ENCODE assay signal across 10 cellular contexts in genomic region chr3:48595526-48596121, GRCh38. TPM values are rescaled to one million over a fixed set of nuclear protein-coding genes. Genes with fewer than 3 reads are reported as not detected.
DNase-seq lines count a peak whose midpoint lies in the region; ATAC-seq, FAIRE-seq and TF ChIP-seq lines count a peak whose summit lies in the region.
"Had no signal": no experiment of that assay in that cellular context is flagged by ENCODE, and none has a peak within 500 bp of the region (broad histone marks: within the 10 kb centered on the region; RNA-seq: fewer than 3 reads in every experiment).

No MANE protein-coding gene starts in this region.

- peak overlapping the region; percentile 27 for H3K27ac ChIP-seq in brain microvascular endothelial cell
- peak overlapping the region; percentile 98 for H3K27ac ChIP-seq in keratinocyte (ENCODE audit: control insufficient read depth, insufficient read depth, low read length)
- H3K27ac ChIP-seq: lower lobe of right lung had no signal

- H4K20me1 ChIP-seq in keratinocyte (ENCODE audit: control insufficient read depth, extremely low read depth, insufficient read depth, low read length): peaks cover 12% of the 10 kb centered on the region

- no peak overlapping the region for H3K4me3 Mint-ChIP-seq in activated CD4-positive, alpha-beta T cell treated with anti-CD3 and anti-CD28 coated beads for 36 hours
- peak overlapping the region; percentile 41 for H3K4me3 Mint-ChIP-seq in type B pancreatic cell
- H3K4me3 Mint-ChIP-seq in activated CD4-positive, alpha-beta T cell treated with anti-CD3 and anti-CD28 coated beads, Interleukin-2, amount 10 ng/mL, durations not matched to agents 24 days and 14 days: no peak overlapping the region
- H3K4me3 Mint-ChIP-seq: CD4-positive, CD25-positive, alpha-beta regulatory T cell had no signal

- no peak for DNase-seq in activated CD4-positive, alpha-beta T cell treated with anti-CD3 and anti-CD28 coated beads for 36 hours
- no peak for DNase-seq in activated CD4-positive, alpha-beta T cell treated with anti-CD3 and anti-CD28 coated beads for 48 hours
- DNase-seq in brain microvascular endothelial cell: peak; percentile 68
- DNase-seq in keratinocyte (ENCODE audit: low read depth, low spot score): peak; percentile 100
- DNase-seq in type B pancreatic cell (ENCODE audit: extremely low spot score, unreplicated experiment): no peak
- no peak for DNase-seq in activated CD4-positive, alpha-beta T cell treated with anti-CD3 and anti-CD28 coated beads, Interleukin-2, amount 10 ng/mL, durations not matched to agents 24 days and 14 days
- no peak for DNase-seq in COR-L47 (lab: John Stamatoyannopoulos, UW)
- no peak for DNase-seq in left lobe of liver (ENCODE audit: low spot score)
- DNase-seq: CD4-positive, CD25-positive, alpha-beta regulatory T cell; lower lobe of right lung had no signal

- H3K4me1 Mint-ChIP-seq in activated CD4-positive, alpha-beta T cell treated with anti-CD3 and anti-CD28 coated beads for 36 hours: no peaks in the 10 kb centered on the region
- H3K4me1 Mint-ChIP-seq in type B pancreatic cell (ENCODE audit: unreplicated experiment): peaks cover 32% of the 10 kb centered on the region
- peaks cover 2% of the 10 kb centered on the region for H3K4me1 Mint-ChIP-seq in activated CD4-positive, alpha-beta T cell treated with anti-CD3 and anti-CD28 coated beads, Interleukin-2, amount 10 ng/mL, durations not matched to agents 24 days and 14 days

- H3K27me3 ChIP-seq in brain microvascular endothelial cell (replicated peaks) (no peaks in the 10 kb centered on the region), keratinocyte (ENCODE audit: control insufficient read depth, extremely low read depth, insufficient read depth, low read length) (no peaks in the 10 kb centered on the region)

- dilution Hi-C loops in keratinocyte (cut with MboI; ENCODE audit: extremely low pct_ligation_motif_present, low sequenced_read_pairs): no loop called here

- H3K9ac ChIP-seq in keratinocyte (ENCODE audit: control insufficient read depth, extremely low read depth, insufficient read depth, low read length): peak overlapping the region; percentile 93

- POLR2A ChIA-PET in activated CD4-positive, alpha-beta T cell treated with anti-CD3 and anti-CD28 coated beads for 36 hours (lab: Charles Lee): no interaction called here

- H3K36me3 ChIP-seq in brain microvascular endothelial cell (replicated peaks): peaks cover 24% of the 10 kb centered on the region
- H3K36me3 ChIP-seq in keratinocyte (ENCODE audit: control insufficient read depth in 2 of 2, extremely low read depth in 1 of 2, insufficient read depth in 2 of 2, low read length in 2 of 2): peaks cover 25 to 45% of the 10 kb centered on the region in 2 experiments

- H2AFZ ChIP-seq in keratinocyte (ENCODE audit: control insufficient read depth, low read length): no peak overlapping the region

- peak; percentile 96 for FAIRE-seq in keratinocyte (lab: Jason Lieb, UNC)

- H3K9me3 Mint-ChIP-seq in activated CD4-positive, alpha-beta T cell treated with anti-CD3 and anti-CD28 coated beads for 36 hours (ENCODE audit: low read depth): no peaks in the 10 kb centered on the region
- H3K9me3 Mint-ChIP-seq in type B pancreatic cell: no peaks in the 10 kb centered on the region
- no peaks in the 10 kb centered on the region for H3K9me3 Mint-ChIP-seq in activated CD4-positive, alpha-beta T cell treated with anti-CD3 and anti-CD28 coated beads, Interleukin-2, amount 10 ng/mL, durations not matched to agents 24 days and 14 days

- no peaks in the 10 kb centered on the region for H3K9me3 ChIP-seq in keratinocyte (ENCODE audit: control insufficient read depth, low read depth, low read length)
- H3K9me3 ChIP-seq: lower lobe of right lung had no signal

- peak; percentile 6 for ATAC-seq in activated CD4-positive, alpha-beta T cell treated with anti-CD3 and anti-CD28 coated beads for 36 hours
- no peak for ATAC-seq in left lobe of liver

- no peak for TF ChIP-seq CTCF in brain microvascular endothelial cell (IDR thresholded peaks at IDR 0.05; ENCODE audit: low read depth, low read length, missing control alignments)
- no peak for TF ChIP-seq CTCF in keratinocyte (optimal IDR thresholded peaks at IDR 0.05 in 1 of 3, IDR thresholded peaks at IDR 0.05 in 1 of 3, conservative IDR thresholded peaks at IDR 0.05 in 1 of 3; ENCODE audit: extremely low read depth in 1 of 3, insufficient read depth in 2 of 3, low read length in 3 of 3)
- no peak for TF ChIP-seq CTCF in type B pancreatic cell (conservative IDR thresholded peaks at IDR 0.05)

- intact Hi-C loops in activated CD4-positive, alpha-beta T cell treated with anti-CD3 and anti-CD28 coated beads for 36 hours (cut with DNase I, micrococcal nuclease): no loop called here
- intact Hi-C loops in activated CD4-positive, alpha-beta T cell treated with anti-CD3 and anti-CD28 coated beads, Interleukin-2, amount 10 ng/mL, durations not matched to agents 24 days and 14 days (cut with micrococcal nuclease): no loop called here

- H3K27me3 Mint-ChIP-seq in activated CD4-positive, alpha-beta T cell treated with anti-CD3 and anti-CD28 coated beads for 36 hours: peaks cover 18% of the 10 kb centered on the region
- H3K27me3 Mint-ChIP-seq in type B pancreatic cell: peaks cover 3% of the 10 kb centered on the region
- peaks cover 18% of the 10 kb centered on the region for H3K27me3 Mint-ChIP-seq in activated CD4-positive, alpha-beta T cell treated with anti-CD3 and anti-CD28 coated beads, Interleukin-2, amount 10 ng/mL, durations not matched to agents 24 days and 14 days

- in situ Hi-C loops in brain microvascular endothelial cell (cut with HindIII; ENCODE audit: low pct_ligation_motif_present, low sequenced_read_pairs): no loop called here

- H3K79me2 ChIP-seq in keratinocyte (ENCODE audit: control insufficient read depth, insufficient read depth, low read length): peaks cover 45% of the 10 kb centered on the region

- peaks cover 2% of the 10 kb centered on the region for H3K9me1 ChIP-seq in keratinocyte (ENCODE audit: control insufficient read depth, extremely low read depth, insufficient read depth, low read length)

- peaks cover 15% of the 10 kb centered on the region for H3K36me3 Mint-ChIP-seq in activated CD4-positive, alpha-beta T cell treated with anti-CD3 and anti-CD28 coated beads for 36 hours (ENCODE audit: low read depth)
- peaks cover 13% of the 10 kb centered on the region for H3K36me3 Mint-ChIP-seq in type B pancreatic cell
- peaks cover 15% of the 10 kb centered on the region for H3K36me3 Mint-ChIP-seq in activated CD4-positive, alpha-beta T cell treated with anti-CD3 and anti-CD28 coated beads, Interleukin-2, amount 10 ng/mL, durations not matched to agents 24 days and 14 days (ENCODE audit: low read depth)

- peak overlapping the region; percentile 65 for H3K4me3 ChIP-seq in brain microvascular endothelial cell (ENCODE audit: low read depth, low read length)
- peak overlapping the region; percentile 60 to 95 (median 91) for H3K4me3 ChIP-seq in keratinocyte (ENCODE audit: control insufficient read depth in 2 of 3, extremely low read depth in 1 of 3, insufficient read depth in 2 of 3, low read depth in 1 of 3, low read length in 3 of 3)

- H3K4me1 ChIP-seq in keratinocyte (ENCODE audit: control insufficient read depth, extremely low read depth, insufficient read depth, low read length): peaks cover 81% of the 10 kb centered on the region
- H3K4me1 ChIP-seq: lower lobe of right lung had no signal

- peak overlapping the region; percentile 98 for H3K4me2 ChIP-seq in keratinocyte (ENCODE audit: control insufficient read depth, extremely low read depth, insufficient read depth, low read depth, low read length)

- no peak overlapping the region for H3K27ac Mint-ChIP-seq in activated CD4-positive, alpha-beta T cell treated with anti-CD3 and anti-CD28 coated beads for 36 hours
- peak overlapping the region; percentile 75 for H3K27ac Mint-ChIP-seq in type B pancreatic cell
- no peak overlapping the region for H3K27ac Mint-ChIP-seq in activated CD4-positive, alpha-beta T cell treated with anti-CD3 and anti-CD28 coated beads, Interleukin-2, amount 10 ng/mL, durations not matched to agents 24 days and 14 days
- H3K27ac Mint-ChIP-seq: CD4-positive, CD25-positive, alpha-beta regulatory T cell had no signal

- CTCF ChIA-PET in activated CD4-positive, alpha-beta T cell treated with anti-CD3 and anti-CD28 coated beads for 36 hours (lab: Charles Lee): no interaction called here

RNA-seq across cellular contexts. Expression of gene COL7A1, which starts 0.5 kb away (rescaled TPM):
- total RNA-seq in activated CD4-positive, alpha-beta T cell treated with anti-CD3 and anti-CD28 coated beads for 36 hours: under 1 TPM; 0.65 to 0.85 TPM
- polyA plus RNA-seq in keratinocyte: 59.4 to 91.3 TPM (median 74.4 TPM) in 3 replicates
- 8.7 TPM for polyA plus RNA-seq in keratinocyte (2011; ENCODE audit: low read depth)
- 8.5 and 16.8 TPM in 2 replicates for polyA plus RNA-seq in keratinocyte (2011; cell fraction: cytosol; rRNA removed)
- 396 and 457 TPM in 2 replicates for polyA plus RNA-seq in keratinocyte (2011; cell fraction: nucleus; rRNA removed)
- polyA plus RNA-seq in keratinocyte (2012; ENCODE audit: low replicate concordance): 46.3 and 192 TPM in 2 replicates
- polyA minus RNA-seq in keratinocyte: 78.9 to 245 TPM (median 83.6 TPM) in 3 replicates
- 21.9 TPM for polyA minus RNA-seq in keratinocyte (2011; cell fraction: cytosol; rRNA and poly(A)+ RNA removed)
- polyA minus RNA-seq in keratinocyte (2011; cell fraction: nucleus; rRNA and poly(A)+ RNA removed): 136 and 145 TPM in 2 replicates
- total RNA-seq in type B pancreatic cell (ENCODE audit: low replicate concordance): 17.6 and 32.3 TPM in 2 replicates
- total RNA-seq in activated CD4-positive, alpha-beta T cell treated with anti-CD3 and anti-CD28 coated beads, Interleukin-2, amount 10 ng/mL, durations not matched to agents 24 days and 14 days: 0.56 and 0.62 TPM in 2 replicates
- total RNA-seq in left lobe of liver: 2.5 TPM
- polyA plus RNA-seq: CD4-positive, CD25-positive, alpha-beta regulatory T cell had no signal

RNA-seq across cellular contexts. Expression of gene UQCRC1, which starts 13.8 kb away (rescaled TPM):
- total RNA-seq in activated CD4-positive, alpha-beta T cell treated with anti-CD3 and anti-CD28 coated beads for 36 hours: 100 to 1,000 TPM; 205 to 231 TPM
- 417 to 473 TPM (median 440 TPM) in 3 replicates for polyA plus RNA-seq in keratinocyte
- polyA plus RNA-seq in keratinocyte (2011; ENCODE audit: low read depth): 116 TPM
- polyA plus RNA-seq in keratinocyte (2011; cell fraction: cytosol; rRNA removed): 435 and 457 TPM in 2 replicates
- polyA plus RNA-seq in keratinocyte (2011; cell fraction: nucleus; rRNA removed): 347 and 457 TPM in 2 replicates
- polyA plus RNA-seq in keratinocyte (2012; ENCODE audit: low replicate concordance): 227 and 358 TPM in 2 replicates
- 852 to 1,082 TPM (median 1,028 TPM) in 3 replicates for polyA minus RNA-seq in keratinocyte
- polyA minus RNA-seq in keratinocyte (2011; cell fraction: cytosol; rRNA and poly(A)+ RNA removed): 505 TPM
- 208 and 270 TPM in 2 replicates for polyA minus RNA-seq in keratinocyte (2011; cell fraction: nucleus; rRNA and poly(A)+ RNA removed)
- 273 and 324 TPM in 2 replicates for total RNA-seq in type B pancreatic cell (ENCODE audit: low replicate concordance)
- total RNA-seq in activated CD4-positive, alpha-beta T cell treated with anti-CD3 and anti-CD28 coated beads, Interleukin-2, amount 10 ng/mL, durations not matched to agents 24 days and 14 days: 224 and 235 TPM in 2 replicates
- 232 TPM for total RNA-seq in left lobe of liver

RNA-seq across cellular contexts. Expression of gene TMEM89, which starts 25.9 kb away (rescaled TPM):
- total RNA-seq in activated CD4-positive, alpha-beta T cell treated with anti-CD3 and anti-CD28 coated beads for 36 hours: under 1 TPM in 1 of 2 experiments, not detected in 1; 0.30 TPM
- not detected in 3 replicates for polyA plus RNA-seq in keratinocyte
- not detected for polyA plus RNA-seq in keratinocyte (2011; ENCODE audit: low read depth)
- polyA plus RNA-seq in keratinocyte (2011; cell fraction: cytosol; rRNA removed): not detected in 2 replicates
- polyA plus RNA-seq in keratinocyte (2011; cell fraction: nucleus; rRNA removed): not detected in 2 replicates
- not detected in 2 replicates for polyA plus RNA-seq in keratinocyte (2012; ENCODE audit: low replicate concordance)
- not detected in 3 replicates for polyA minus RNA-seq in keratinocyte
- polyA minus RNA-seq in keratinocyte (2011; cell fraction: cytosol; rRNA and poly(A)+ RNA removed): not detected
- not detected in 2 replicates for polyA minus RNA-seq in keratinocyte (2011; cell fraction: nucleus; rRNA and poly(A)+ RNA removed)
- total RNA-seq in type B pancreatic cell (ENCODE audit: low replicate concordance) (not detected in 2 replicates), left lobe of liver (not detected)
- 0.64 and 0.89 TPM in 2 replicates for total RNA-seq in activated CD4-positive, alpha-beta T cell treated with anti-CD3 and anti-CD28 coated beads, Interleukin-2, amount 10 ng/mL, durations not matched to agents 24 days and 14 days
- total RNA-seq: CD4-positive, CD25-positive, alpha-beta regulatory T cell; lower lobe of right lung had no signal
- polyA plus RNA-seq: CD4-positive, CD25-positive, alpha-beta regulatory T cell had no signal

RNA-seq across cellular contexts. Expression of gene UCN2, which starts 32.0 kb away (rescaled TPM):
- total RNA-seq in activated CD4-positive, alpha-beta T cell treated with anti-CD3 and anti-CD28 coated beads for 36 hours: not detected
- 5.7 to 10.0 TPM (median 6.3 TPM) in 3 replicates for polyA plus RNA-seq in keratinocyte
- not detected for polyA plus RNA-seq in keratinocyte (2011; ENCODE audit: low read depth)
- 1.2 and 1.9 TPM in 2 replicates for polyA plus RNA-seq in keratinocyte (2011; cell fraction: cytosol; rRNA removed)
- 43.3 and 53.6 TPM in 2 replicates for polyA plus RNA-seq in keratinocyte (2011; cell fraction: nucleus; rRNA removed)
- 1.1 and 14.8 TPM in 2 replicates for polyA plus RNA-seq in keratinocyte (2012; ENCODE audit: low replicate concordance)
- 6.8 to 20.4 TPM (median 19.2 TPM) in 3 replicates for polyA minus RNA-seq in keratinocyte
- 1.3 TPM for polyA minus RNA-seq in keratinocyte (2011; cell fraction: cytosol; rRNA and poly(A)+ RNA removed)
- polyA minus RNA-seq in keratinocyte (2011; cell fraction: nucleus; rRNA and poly(A)+ RNA removed): 9.9 and 14.7 TPM in 2 replicates
- 0.72 and 0.83 TPM in 2 replicates for total RNA-seq in type B pancreatic cell (ENCODE audit: low replicate concordance)
- not detected in 2 replicates for total RNA-seq in activated CD4-positive, alpha-beta T cell treated with anti-CD3 and anti-CD28 coated beads, Interleukin-2, amount 10 ng/mL, durations not matched to agents 24 days and 14 days
- not detected for total RNA-seq in left lobe of liver
- total RNA-seq: CD4-positive, CD25-positive, alpha-beta regulatory T cell had no signal
- polyA plus RNA-seq: CD4-positive, CD25-positive, alpha-beta regulatory T cell had no signal

RNA-seq across cellular contexts. Expression of gene PFKFB4, which starts 39.0 kb away (rescaled TPM):
- 10 to 100 TPM; 58.4 to 63.7 TPM for total RNA-seq in activated CD4-positive, alpha-beta T cell treated with anti-CD3 and anti-CD28 coated beads for 36 hours
- 15.1 to 22.0 TPM (median 16.2 TPM) in 3 replicates for polyA plus RNA-seq in keratinocyte
- 1.7 TPM for polyA plus RNA-seq in keratinocyte (2011; ENCODE audit: low read depth)
- polyA plus RNA-seq in keratinocyte (2011; cell fraction: cytosol; rRNA removed): 5.0 and 7.1 TPM in 2 replicates
- 70.4 and 80.0 TPM in 2 replicates for polyA plus RNA-seq in keratinocyte (2011; cell fraction: nucleus; rRNA removed)
- polyA plus RNA-seq in keratinocyte (2012; ENCODE audit: low replicate concordance): 2.5 and 18.7 TPM in 2 replicates
- polyA minus RNA-seq in keratinocyte: 16.9 to 49.6 TPM (median 29.4 TPM) in 3 replicates
- 5.6 TPM for polyA minus RNA-seq in keratinocyte (2011; cell fraction: cytosol; rRNA and poly(A)+ RNA removed)
- 20.3 and 25.0 TPM in 2 replicates for polyA minus RNA-seq in keratinocyte (2011; cell fraction: nucleus; rRNA and poly(A)+ RNA removed)
- total RNA-seq in type B pancreatic cell (ENCODE audit: low replicate concordance) (10.5 and 11.3 TPM in 2 replicates), left lobe of liver (1.3 TPM)
- total RNA-seq in activated CD4-positive, alpha-beta T cell treated with anti-CD3 and anti-CD28 coated beads, Interleukin-2, amount 10 ng/mL, durations not matched to agents 24 days and 14 days: 38.2 and 44.0 TPM in 2 replicates

Comparison
In these comparisons a context has a peak if more than half of its experiments do, and no peak if none do; other contexts are left out.
1. DNase-seq: peak in brain microvascular endothelial cell (single experiment) and keratinocyte (single experiment); none in activated CD4-positive, alpha-beta T cell treated with anti-CD3 and anti-CD28 coated beads for 36 hours (single experiment), activated CD4-positive, alpha-beta T cell treated with anti-CD3 and anti-CD28 coated beads for 48 hours (single experiment), type B pancreatic cell (single experiment), activated CD4-positive, alpha-beta T cell treated with anti-CD3 and anti-CD28 coated beads, Interleukin-2, amount 10 ng/mL, durations not matched to agents 24 days and 14 days (single experiment), COR-L47 (single experiment) and left lobe of liver (single experiment).